Comparison of ENCODE assay signal across 1 cellular context in the genomic region with DNA sequence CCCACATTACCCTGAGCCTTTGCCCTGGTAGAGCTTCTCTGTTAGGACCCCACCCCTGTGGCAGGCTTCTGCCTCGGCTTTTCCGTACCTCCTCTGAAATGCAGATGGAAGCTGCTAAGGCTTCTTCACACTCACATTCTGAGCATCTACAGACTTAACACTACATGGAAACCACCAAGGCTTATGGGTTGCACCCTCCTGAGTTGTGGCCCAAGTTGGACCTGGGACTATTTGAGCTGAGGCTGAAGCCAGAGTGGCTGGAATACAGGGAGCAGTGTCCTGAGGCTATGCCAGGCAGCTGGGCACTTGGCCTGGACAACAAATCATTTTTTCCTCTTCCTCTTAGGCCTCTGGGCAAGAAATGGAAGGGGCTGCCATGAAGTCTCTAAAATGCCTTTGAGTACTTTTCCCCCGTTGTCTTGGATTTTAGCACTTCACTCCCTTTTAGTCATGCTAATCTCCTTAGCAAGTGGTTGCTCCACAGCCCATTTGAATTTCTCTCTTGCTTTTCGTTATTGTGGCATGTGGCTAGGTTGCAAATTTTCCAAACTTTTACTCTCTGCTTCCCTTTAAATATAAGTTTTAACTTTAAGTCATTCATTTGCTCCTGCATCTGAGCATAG.
TF ChIP-seq lines count a peak whose summit lies in the region.

No MANE protein-coding gene starts in this region.

TF ChIP-seq in GM23338, 12 proteins besides CTCF, POLR2A, EP300 and RAD21 (continued from another document):
- TF ChIP-seq, protein P1, sequence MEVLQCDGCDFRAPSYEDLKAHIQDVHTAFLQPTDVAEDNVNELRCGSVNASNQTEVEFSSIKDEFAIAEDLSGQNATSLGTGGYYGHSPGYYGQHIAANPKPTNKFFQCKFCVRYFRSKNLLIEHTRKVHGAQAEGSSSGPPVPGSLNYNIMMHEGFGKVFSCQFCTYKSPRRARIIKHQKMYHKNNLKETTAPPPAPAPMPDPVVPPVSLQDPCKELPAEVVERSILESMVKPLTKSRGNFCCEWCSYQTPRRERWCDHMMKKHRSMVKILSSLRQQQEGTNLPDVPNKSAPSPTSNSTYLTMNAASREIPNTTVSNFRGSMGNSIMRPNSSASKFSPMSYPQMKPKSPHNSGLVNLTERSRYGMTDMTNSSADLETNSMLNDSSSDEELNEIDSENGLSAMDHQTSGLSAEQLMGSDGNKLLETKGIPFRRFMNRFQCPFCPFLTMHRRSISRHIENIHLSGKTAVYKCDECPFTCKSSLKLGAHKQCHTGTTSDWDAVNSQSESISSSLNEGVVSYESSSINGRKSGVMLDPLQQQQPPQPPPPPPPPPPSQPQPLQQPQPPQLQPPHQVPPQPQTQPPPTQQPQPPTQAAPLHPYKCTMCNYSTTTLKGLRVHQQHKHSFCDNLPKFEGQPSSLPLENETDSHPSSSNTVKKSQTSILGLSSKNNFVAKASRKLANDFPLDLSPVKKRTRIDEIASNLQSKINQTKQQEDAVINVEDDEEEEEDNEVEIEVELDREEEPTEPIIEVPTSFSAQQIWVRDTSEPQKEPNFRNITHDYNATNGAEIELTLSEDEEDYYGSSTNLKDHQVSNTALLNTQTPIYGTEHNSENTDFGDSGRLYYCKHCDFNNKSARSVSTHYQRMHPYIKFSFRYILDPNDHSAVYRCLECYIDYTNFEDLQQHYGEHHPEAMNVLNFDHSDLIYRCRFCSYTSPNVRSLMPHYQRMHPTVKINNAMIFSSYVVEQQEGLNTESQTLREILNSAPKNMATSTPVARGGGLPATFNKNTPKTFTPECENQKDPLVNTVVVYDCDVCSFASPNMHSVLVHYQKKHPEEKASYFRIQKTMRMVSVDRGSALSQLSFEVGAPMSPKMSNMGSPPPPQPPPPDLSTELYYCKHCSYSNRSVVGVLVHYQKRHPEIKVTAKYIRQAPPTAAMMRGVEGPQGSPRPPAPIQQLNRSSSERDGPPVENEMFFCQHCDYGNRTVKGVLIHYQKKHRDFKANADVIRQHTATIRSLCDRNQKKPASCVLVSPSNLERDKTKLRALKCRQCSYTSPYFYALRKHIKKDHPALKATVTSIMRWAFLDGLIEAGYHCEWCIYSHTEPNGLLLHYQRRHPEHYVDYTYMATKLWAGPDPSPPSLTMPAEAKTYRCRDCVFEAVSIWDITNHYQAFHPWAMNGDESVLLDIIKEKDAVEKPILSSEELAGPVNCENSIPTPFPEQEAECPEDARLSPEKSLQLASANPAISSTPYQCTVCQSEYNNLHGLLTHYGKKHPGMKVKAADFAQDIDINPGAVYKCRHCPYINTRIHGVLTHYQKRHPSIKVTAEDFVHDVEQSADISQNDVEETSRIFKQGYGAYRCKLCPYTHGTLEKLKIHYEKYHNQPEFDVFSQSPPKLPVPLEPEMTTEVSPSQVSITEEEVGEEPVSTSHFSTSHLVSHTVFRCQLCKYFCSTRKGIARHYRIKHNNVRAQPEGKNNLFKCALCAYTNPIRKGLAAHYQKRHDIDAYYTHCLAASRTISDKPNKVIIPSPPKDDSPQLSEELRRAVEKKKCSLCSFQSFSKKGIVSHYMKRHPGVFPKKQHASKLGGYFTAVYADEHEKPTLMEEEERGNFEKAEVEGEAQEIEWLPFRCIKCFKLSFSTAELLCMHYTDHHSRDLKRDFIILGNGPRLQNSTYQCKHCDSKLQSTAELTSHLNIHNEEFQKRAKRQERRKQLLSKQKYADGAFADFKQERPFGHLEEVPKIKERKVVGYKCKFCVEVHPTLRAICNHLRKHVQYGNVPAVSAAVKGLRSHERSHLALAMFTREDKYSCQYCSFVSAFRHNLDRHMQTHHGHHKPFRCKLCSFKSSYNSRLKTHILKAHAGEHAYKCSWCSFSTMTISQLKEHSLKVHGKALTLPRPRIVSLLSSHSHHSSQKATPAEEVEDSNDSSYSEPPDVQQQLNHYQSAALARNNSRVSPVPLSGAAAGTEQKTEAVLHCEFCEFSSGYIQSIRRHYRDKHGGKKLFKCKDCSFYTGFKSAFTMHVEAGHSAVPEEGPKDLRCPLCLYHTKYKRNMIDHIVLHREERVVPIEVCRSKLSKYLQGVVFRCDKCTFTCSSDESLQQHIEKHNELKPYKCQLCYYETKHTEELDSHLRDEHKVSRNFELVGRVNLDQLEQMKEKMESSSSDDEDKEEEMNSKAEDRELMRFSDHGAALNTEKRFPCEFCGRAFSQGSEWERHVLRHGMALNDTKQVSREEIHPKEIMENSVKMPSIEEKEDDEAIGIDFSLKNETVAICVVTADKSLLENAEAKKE (CRISPR knock-in tag; IDR thresholded peaks at IDR 0.05): no peak
- no peak for TF ChIP-seq POLR2AphosphoS5 (IDR thresholded peaks at IDR 0.05; ENCODE audit: low read depth)
- TF ChIP-seq CREB1 (CRISPR knock-in tag; IDR thresholded peaks at IDR 0.05; ENCODE audit: low read depth): no peak
- no peak for TF ChIP-seq EZH2phosphoT487 (IDR thresholded peaks at IDR 0.05; ENCODE audit: unreplicated experiment)
- TF ChIP-seq ZNF114 (CRISPR knock-in tag; IDR thresholded peaks at IDR 0.05): no peak
- no peak for TF ChIP-seq NANOG (IDR thresholded peaks at IDR 0.05; ENCODE audit: borderline replicate concordance)
- no peak for TF ChIP-seq JUNB (IDR thresholded peaks at IDR 0.05; ENCODE audit: unreplicated experiment)
TF ChIP-seq in GM23338: peak in this region for 0.
